In genomic region chr22:46035742-46036557, GRCh38 we compare ENCODE assay signal across 8 cellular contexts. TPM values are rescaled to one million over a fixed set of nuclear protein-coding genes. Genes with fewer than 3 reads are reported as not detected.
A peak's percentile ranks its signal among the peaks of the same experiment; 100 is the strongest.
DNase-seq lines count a peak whose midpoint lies in the region; FAIRE-seq and TF ChIP-seq lines count a peak whose summit lies in the region.

No MANE protein-coding gene starts in this region.

- intact Hi-C loops in activated naive CD4-positive, alpha-beta T cell treated with anti-CD3 and anti-CD28 coated beads for 36 hours (cut with micrococcal nuclease), result loop anchor here (1.0 to 5.0 kb wide), 9 partner anchors 8 to 729 kb away; partner anchors contain the start of genes CDPF1, FAM118A and GTSE1

- peaks cover 15% of the 10 kb centered on the region for H3K4me1 Mint-ChIP-seq in activated naive CD4-positive, alpha-beta T cell treated with anti-CD3 and anti-CD28 coated beads for 36 hours (ENCODE audit: low read depth)

- DNase-seq in GM03348 (ENCODE audit: low spot score) (peak; percentile 99), HAP-1 (ENCODE audit: low spot score in 2 of 2) (peak; percentile 98 to 100), MG63 (peak; percentile 98), SJSA1 (ENCODE audit: low read depth in 1 of 2, low spot score in 2 of 2) (peak; percentile 98 to 99), frontal cortex (ENCODE audit: low spot score in 2 of 2) (peak; percentile 100)
- DNase-seq in activated naive CD4-positive, alpha-beta T cell treated with anti-CD3 and anti-CD28 coated beads for 36 hours, result peak; percentile 100

- H3K9me3 ChIP-seq in HAP-1, result no peaks in the 10 kb centered on the region
- H3K9me3 ChIP-seq in MG63, result no peaks in the 10 kb centered on the region
- no peaks in the 10 kb centered on the region for H3K9me3 ChIP-seq in SJSA1 (replicated peaks)
- H3K9me3 ChIP-seq in neutrophil, result no peaks in the 10 kb centered on the region
- H3K9me3 ChIP-seq in subcutaneous abdominal adipose tissue (ENCODE audit: control insufficient read depth in 5 of 5, low read length in 5 of 5), result no peaks in the 10 kb centered on the region

- H3K27ac Mint-ChIP-seq in activated naive CD4-positive, alpha-beta T cell treated with anti-CD3 and anti-CD28 coated beads for 36 hours, result peak overlapping the region; percentile 85

- H3K27me3 Mint-ChIP-seq in activated naive CD4-positive, alpha-beta T cell treated with anti-CD3 and anti-CD28 coated beads for 36 hours (ENCODE audit: low read depth), result no peaks in the 10 kb centered on the region

- H3K36me3 ChIP-seq in HAP-1 (replicated peaks) (no peaks in the 10 kb centered on the region), MG63 (no peaks in the 10 kb centered on the region), SJSA1 (peaks cover 4% of the 10 kb centered on the region; the same call in 1 of the 2 replicates), neutrophil (no peaks in the 10 kb centered on the region), subcutaneous abdominal adipose tissue (ENCODE audit: control insufficient read depth in 5 of 5, insufficient read depth in 5 of 5, low read length in 5 of 5) (no peaks in the 10 kb centered on the region)

- H3K9ac ChIP-seq in subcutaneous abdominal adipose tissue (ENCODE audit: low read length in 5 of 5), result peak overlapping the region; percentile 46 to 94 (median 66)

- peak; percentile 55 for TF ChIP-seq CTCF in neutrophil (IDR thresholded peaks at IDR 0.05)

- in situ Hi-C loops in HAP-1 (cut with MboI; ENCODE audit: low sequenced_read_pairs), result loop anchor here (25.0 kb wide), 1 partner anchor 99 kb away; no protein-coding TSS in a partner anchor

- H3K27me3 ChIP-seq in HAP-1 (ENCODE audit: low read depth) (no peaks in the 10 kb centered on the region), MG63 (no peaks in the 10 kb centered on the region), SJSA1 (replicated peaks) (no peaks in the 10 kb centered on the region), neutrophil (no peaks in the 10 kb centered on the region), subcutaneous abdominal adipose tissue (ENCODE audit: control insufficient read depth in 5 of 5, insufficient read depth in 4 of 5, low read length in 5 of 5) (no peaks in the 10 kb centered on the region)

- no peaks in the 10 kb centered on the region for H3K9me3 Mint-ChIP-seq in activated naive CD4-positive, alpha-beta T cell treated with anti-CD3 and anti-CD28 coated beads for 36 hours

- H3K36me3 Mint-ChIP-seq in activated naive CD4-positive, alpha-beta T cell treated with anti-CD3 and anti-CD28 coated beads for 36 hours (ENCODE audit: low read depth), result no peaks in the 10 kb centered on the region

- FAIRE-seq in frontal cortex (lab: Jason Lieb, UNC), result no peak

- H3K4me3 Mint-ChIP-seq in activated naive CD4-positive, alpha-beta T cell treated with anti-CD3 and anti-CD28 coated beads for 36 hours, result peak overlapping the region; percentile 86

- H3K27ac ChIP-seq in SJSA1 (peak overlapping the region; percentile 78), neutrophil (peak overlapping the region; percentile 93), subcutaneous abdominal adipose tissue (ENCODE audit: low read depth, low read length) (peak overlapping the region; percentile 80)

- peak overlapping the region; percentile 89 for H3K4me3 ChIP-seq in HAP-1
- H3K4me3 ChIP-seq in MG63, result peak overlapping the region; percentile 84
- peak overlapping the region; percentile 71 for H3K4me3 ChIP-seq in SJSA1
- H3K4me3 ChIP-seq in neutrophil (ENCODE audit: low read depth in 1 of 2, low read length in 1 of 2), result peak overlapping the region; percentile 77 to 86
- peak overlapping the region; percentile 60 to 94 (median 77) for H3K4me3 ChIP-seq in subcutaneous abdominal adipose tissue (ENCODE audit: low read depth in 1 of 5, low read length in 5 of 5)

- CTCF ChIA-PET in activated naive CD4-positive, alpha-beta T cell treated with anti-CD3 and anti-CD28 coated beads for 36 hours (lab: Charles Lee), result interaction anchor here (0.6 to 3.2 kb wide), 10 partner anchors 9 to 723 kb away, joined by 3 to 43 read pairs (median 5); no protein-coding TSS in a partner anchor

- H3K4me1 ChIP-seq in HAP-1 (peaks cover 42% of the 10 kb centered on the region), SJSA1 (replicated peaks) (peaks cover 16% of the 10 kb centered on the region), neutrophil (ENCODE audit: control insufficient read depth in 1 of 2, insufficient read depth in 1 of 2, low read depth in 1 of 2, low read length in 1 of 2) (peaks cover 38 to 54% of the 10 kb centered on the region in 2 experiments), subcutaneous abdominal adipose tissue (ENCODE audit: control insufficient read depth in 5 of 5, insufficient read depth in 5 of 5, low read length in 5 of 5) (peaks cover 4 to 48% (median 23%) of the 10 kb centered on the region in 5 donors)

RNA-seq across cellular contexts. Expression of gene WNT7B, which starts 59.0 kb away (rescaled TPM):
- 5.6 and 7.9 TPM in 2 replicates for total RNA-seq in MG63 (2014; rRNA removed; shearing (Covaris generic); ENCODE audit: low replicate concordance)
- total RNA-seq in SJSA1 (2014; rRNA removed; shearing (Covaris generic)), result 0.18 TPM in 1 of 2 replicates, not detected in the other
- not detected for total RNA-seq in activated naive CD4-positive, alpha-beta T cell treated with anti-CD3 and anti-CD28 coated beads for 36 hours
- total RNA-seq in frontal cortex, result 1.2 TPM

Comparison
In these comparisons a context has a peak if more than half of its experiments do, and no peak if none do; other contexts are left out.
1. Peak in every context shown above with its lines: DNase-seq, H3K4me3 ChIP-seq and H3K27ac ChIP-seq.